In genomic region chr6:126377594-126378153, GRCh38 we compare ENCODE assay signal across 21 cellular contexts. TPM values are rescaled to one million over a fixed set of nuclear protein-coding genes. Genes with fewer than 3 reads are reported as not detected.
A peak's percentile ranks its signal among the peaks of the same experiment; 100 is the strongest.
DNase-seq lines count a peak whose midpoint lies in the region; ATAC-seq and TF ChIP-seq lines count a peak whose summit lies in the region.
"Had no signal": no experiment of that assay in that cellular context is flagged by ENCODE, and none has a peak within 500 bp of the region (broad histone marks: within the 10 kb centered on the region; RNA-seq: fewer than 3 reads in every experiment).

No MANE protein-coding gene starts in this region.

- CTCF ChIA-PET in GM10248 (lab: Yijun Ruan, JAX): no interaction called here

- peak; percentile 7 for DNase-seq in HuH-7 (ENCODE audit: low spot score)
- peak; percentile 13 for DNase-seq in NCI-H69 (lab: John Stamatoyannopoulos, UW)
- no peak for DNase-seq in left lung
- DNase-seq in brain microvascular endothelial cell: no peak
- no peak for DNase-seq in GM10248 (ENCODE audit: extremely low spot score)
- no peak for DNase-seq in activated T-cell treated with anti-CD3 and anti-CD28 coated beads, Interleukin-2, amount 50 U/mL, for 4 hours
- DNase-seq in Right ventricle myocardium superior: no peak
- DNase-seq: AML-193; Caco-2; Calu3; CD4-positive, alpha-beta T cell; CD8-positive, alpha-beta T cell; DMS79 treated with DMSO at 0.1 percent for 48 hours; GF-D8 had no signal

- H3K27ac ChIP-seq in left lung (no peak overlapping the region), liver (ENCODE audit: low read depth in 1 of 2, low read length in 2 of 2) (no peak overlapping the region), brain microvascular endothelial cell (no peak overlapping the region)
- H3K27ac ChIP-seq: 22Rv1; A549; BLaER1 treated with 17β-estradiol and CSF1 and Interleukin-3, amounts not matched to agents 10 nM and 100 nM; C4-2B had no signal

- H3K36me3 Mint-ChIP-seq in activated T-cell treated with anti-CD3 and anti-CD28 coated beads, Interleukin-2, amount 50 U/mL, for 4 hours (ENCODE audit: insufficient read depth): no peaks in the 10 kb centered on the region
- H3K36me3 Mint-ChIP-seq: CD8-positive, alpha-beta T cell had no signal

- in situ Hi-C loops in brain microvascular endothelial cell (cut with HindIII; ENCODE audit: low pct_ligation_motif_present, low sequenced_read_pairs): no loop called here

- H3K36me3 ChIP-seq in left lung (no peaks in the 10 kb centered on the region), liver (ENCODE audit: control insufficient read depth in 4 of 4, insufficient read depth in 3 of 4, low read depth in 1 of 4, low read length in 3 of 4) (no peaks in the 10 kb centered on the region), brain microvascular endothelial cell (replicated peaks) (no peaks in the 10 kb centered on the region)

- H3K4me3 Mint-ChIP-seq in activated T-cell treated with anti-CD3 and anti-CD28 coated beads, Interleukin-2, amount 50 U/mL, for 4 hours: no peak overlapping the region
- H3K4me3 Mint-ChIP-seq: B cell; CD4-positive, alpha-beta T cell; CD8-positive, alpha-beta T cell had no signal

- H3K27me3 ChIP-seq in left lung (no peaks in the 10 kb centered on the region), liver (ENCODE audit: control insufficient read depth in 4 of 4, insufficient read depth in 4 of 4, low read length in 3 of 4) (no peaks in the 10 kb centered on the region), brain microvascular endothelial cell (replicated peaks) (no peaks in the 10 kb centered on the region)
- H3K27me3 ChIP-seq: BLaER1 treated with 17β-estradiol and CSF1 and Interleukin-3, amounts not matched to agents 10 nM and 100 nM had no signal

- POLR2A ChIA-PET in GM10248 (lab: Yijun Ruan, JAX): no interaction called here

- TF ChIP-seq CTCF in left lung (IDR thresholded peaks at IDR 0.05) (no peak), liver (IDR thresholded peaks at IDR 0.05; ENCODE audit: low read depth, low read length, missing input control) (no peak), brain microvascular endothelial cell (IDR thresholded peaks at IDR 0.05; ENCODE audit: low read depth, low read length, missing control alignments) (no peak), GM10248 (IDR thresholded peaks at IDR 0.05; ENCODE audit: control extremely low read depth, extremely low read depth, low read depth, missing control alignments) (no peak)

- TF ChIP-seq RAD21 in liver (IDR thresholded peaks at IDR 0.05): peak; percentile 49 to 58

- peak; percentile 44 for ATAC-seq in left lung
- no peak for ATAC-seq in activated T-cell treated with anti-CD3 and anti-CD28 coated beads, Interleukin-2, amount 50 U/mL, for 4 hours
- no peak for ATAC-seq in Right ventricle myocardium superior (ENCODE audit: poor library complexity)
- ATAC-seq: A549; CD8-positive, alpha-beta T cell; GM12878 had no signal

- peaks cover 0 to 15% of the 10 kb centered on the region in 2 donors for H3K9me3 ChIP-seq in left lung
- peaks cover 0 to under 1% (median 0%) of the 10 kb centered on the region in 4 donors for H3K9me3 ChIP-seq in liver (ENCODE audit: control insufficient read depth in 4 of 4, low read length in 3 of 4)
- H3K9me3 ChIP-seq: A549 had no signal

- H3K4me3 ChIP-seq in left lung (no peak overlapping the region), liver (ENCODE audit: low read depth in 1 of 3, low read length in 3 of 3) (no peak overlapping the region), brain microvascular endothelial cell (ENCODE audit: low read depth, low read length) (no peak overlapping the region)
- H3K4me3 ChIP-seq: A549; BLaER1 treated with 17β-estradiol and CSF1 and Interleukin-3, amounts not matched to agents 10 nM and 100 nM; GM12878 had no signal

- intact Hi-C loops in left lung (cut with DNase I) (no loop called here), Right ventricle myocardium superior (cut with DNase I) (no loop called here)

- H3K4me1 Mint-ChIP-seq in activated T-cell treated with anti-CD3 and anti-CD28 coated beads, Interleukin-2, amount 50 U/mL, for 4 hours (ENCODE audit: low read depth): no peaks in the 10 kb centered on the region
- H3K4me1 Mint-ChIP-seq: B cell had no signal

- no peaks in the 10 kb centered on the region for H3K4me1 ChIP-seq in left lung
- peaks cover 3 to 27% (median 10%) of the 10 kb centered on the region in 4 donors for H3K4me1 ChIP-seq in liver (ENCODE audit: control insufficient read depth in 4 of 4, insufficient read depth in 4 of 4, low read length in 3 of 4)
- H3K4me1 ChIP-seq: A549; BLaER1 treated with 17β-estradiol and CSF1 and Interleukin-3, amounts not matched to agents 10 nM and 100 nM; Caco-2 had no signal

- 51% methylated on average over 2 of the region's 2 CpGs for WGBS in liver

- no peak overlapping the region for H3K9ac ChIP-seq in liver (ENCODE audit: low read depth in 1 of 2, low read length in 2 of 2)
- H3K9ac ChIP-seq: BLaER1 treated with 17β-estradiol and CSF1 and Interleukin-3, amounts not matched to agents 10 nM and 100 nM had no signal

- H3K9me3 Mint-ChIP-seq in activated T-cell treated with anti-CD3 and anti-CD28 coated beads, Interleukin-2, amount 50 U/mL, for 4 hours: peaks cover 4% of the 10 kb centered on the region
- H3K9me3 Mint-ChIP-seq: CD4-positive, alpha-beta T cell had no signal

- no peaks in the 10 kb centered on the region for H3K27me3 Mint-ChIP-seq in activated T-cell treated with anti-CD3 and anti-CD28 coated beads, Interleukin-2, amount 50 U/mL, for 4 hours (ENCODE audit: low read depth)
- H3K27me3 Mint-ChIP-seq: B cell; CD4-positive, alpha-beta T cell had no signal

TF ChIP-seq in liver, 16 proteins besides CTCF, POLR2A, EP300 and RAD21:
- TF ChIP-seq ZBTB33 (IDR thresholded peaks at IDR 0.05) (peak; percentile 29), SP1 (IDR thresholded peaks at IDR 0.05) (peak; percentile 53), GABPA (IDR thresholded peaks at IDR 0.05 in 1 of 2, conservative IDR thresholded peaks at IDR 0.05 in 1 of 2) (no peak), FOXA1 (IDR thresholded peaks at IDR 0.05) (no peak), EGR1 (IDR thresholded peaks at IDR 0.05; ENCODE audit: low read depth in 2 of 2) (no peak), FOXA2 (IDR thresholded peaks at IDR 0.05) (no peak), RXRA (IDR thresholded peaks at IDR 0.05) (peak; percentile 38 to 59), HNF4G (IDR thresholded peaks at IDR 0.05) (peak; percentile 20), JUND (IDR thresholded peaks at IDR 0.05) (peak in 1 of 2 donors; percentile 24), NR2F2 (IDR thresholded peaks at IDR 0.05) (no peak), TAF1 (conservative IDR thresholded peaks at IDR 0.05) (no peak), HNF4A (conservative IDR thresholded peaks at IDR 0.05) (peak; percentile 71 to 77), YY1 (IDR thresholded peaks at IDR 0.05) (peak; percentile 32)
- TF ChIP-seq, protein P1, sequence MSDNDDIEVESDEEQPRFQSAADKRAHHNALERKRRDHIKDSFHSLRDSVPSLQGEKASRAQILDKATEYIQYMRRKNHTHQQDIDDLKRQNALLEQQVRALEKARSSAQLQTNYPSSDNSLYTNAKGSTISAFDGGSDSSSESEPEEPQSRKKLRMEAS (IDR thresholded peaks at IDR 0.05): no peak
- TF ChIP-seq, protein P2, sequence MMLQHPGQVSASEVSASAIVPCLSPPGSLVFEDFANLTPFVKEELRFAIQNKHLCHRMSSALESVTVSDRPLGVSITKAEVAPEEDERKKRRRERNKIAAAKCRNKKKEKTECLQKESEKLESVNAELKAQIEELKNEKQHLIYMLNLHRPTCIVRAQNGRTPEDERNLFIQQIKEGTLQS (IDR thresholded peaks at IDR 0.05): no peak
- TF ChIP-seq, protein P3, sequence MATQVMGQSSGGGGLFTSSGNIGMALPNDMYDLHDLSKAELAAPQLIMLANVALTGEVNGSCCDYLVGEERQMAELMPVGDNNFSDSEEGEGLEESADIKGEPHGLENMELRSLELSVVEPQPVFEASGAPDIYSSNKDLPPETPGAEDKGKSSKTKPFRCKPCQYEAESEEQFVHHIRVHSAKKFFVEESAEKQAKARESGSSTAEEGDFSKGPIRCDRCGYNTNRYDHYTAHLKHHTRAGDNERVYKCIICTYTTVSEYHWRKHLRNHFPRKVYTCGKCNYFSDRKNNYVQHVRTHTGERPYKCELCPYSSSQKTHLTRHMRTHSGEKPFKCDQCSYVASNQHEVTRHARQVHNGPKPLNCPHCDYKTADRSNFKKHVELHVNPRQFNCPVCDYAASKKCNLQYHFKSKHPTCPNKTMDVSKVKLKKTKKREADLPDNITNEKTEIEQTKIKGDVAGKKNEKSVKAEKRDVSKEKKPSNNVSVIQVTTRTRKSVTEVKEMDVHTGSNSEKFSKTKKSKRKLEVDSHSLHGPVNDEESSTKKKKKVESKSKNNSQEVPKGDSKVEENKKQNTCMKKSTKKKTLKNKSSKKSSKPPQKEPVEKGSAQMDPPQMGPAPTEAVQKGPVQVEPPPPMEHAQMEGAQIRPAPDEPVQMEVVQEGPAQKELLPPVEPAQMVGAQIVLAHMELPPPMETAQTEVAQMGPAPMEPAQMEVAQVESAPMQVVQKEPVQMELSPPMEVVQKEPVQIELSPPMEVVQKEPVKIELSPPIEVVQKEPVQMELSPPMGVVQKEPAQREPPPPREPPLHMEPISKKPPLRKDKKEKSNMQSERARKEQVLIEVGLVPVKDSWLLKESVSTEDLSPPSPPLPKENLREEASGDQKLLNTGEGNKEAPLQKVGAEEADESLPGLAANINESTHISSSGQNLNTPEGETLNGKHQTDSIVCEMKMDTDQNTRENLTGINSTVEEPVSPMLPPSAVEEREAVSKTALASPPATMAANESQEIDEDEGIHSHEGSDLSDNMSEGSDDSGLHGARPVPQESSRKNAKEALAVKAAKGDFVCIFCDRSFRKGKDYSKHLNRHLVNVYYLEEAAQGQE (IDR thresholded peaks at IDR 0.05): no peak

RNA-seq across cellular contexts. Expression of gene CENPW, which starts 37.8 kb away (rescaled TPM):
- total RNA-seq in left lung: 10 to 100 TPM in 1 of 2 donors, 1 to 10 TPM in 1; 8.5 to 10.5 TPM
- total RNA-seq in liver: 1 to 10 TPM in 1 of 2 donors, under 1 TPM in 1; 0.67 to 8.3 TPM
- 1 to 10 TPM; 1.7 to 2.7 TPM for polyA plus RNA-seq in liver
- 10 to 100 TPM; 22.4 to 36.5 (median 27.4) TPM for total RNA-seq in activated T-cell treated with anti-CD3 and anti-CD28 coated beads, Interleukin-2, amount 50 U/mL, for 4 hours
- total RNA-seq in Right ventricle myocardium superior: 0.48 TPM

Comparison
In these comparisons a context has a peak if more than half of its experiments do, and no peak if none do; other contexts are left out.
1. DNase-seq: peak in HuH-7 (single experiment) and NCI-H69 (single experiment); none in left lung (0 of 2), brain microvascular endothelial cell (single experiment), GM10248 (single experiment), activated T-cell treated with anti-CD3 and anti-CD28 coated beads, Interleukin-2, amount 50 U/mL, for 4 hours (single experiment) and Right ventricle myocardium superior (single experiment).